11 cellular contexts compared by ENCODE assay signal in the genomic region with DNA sequence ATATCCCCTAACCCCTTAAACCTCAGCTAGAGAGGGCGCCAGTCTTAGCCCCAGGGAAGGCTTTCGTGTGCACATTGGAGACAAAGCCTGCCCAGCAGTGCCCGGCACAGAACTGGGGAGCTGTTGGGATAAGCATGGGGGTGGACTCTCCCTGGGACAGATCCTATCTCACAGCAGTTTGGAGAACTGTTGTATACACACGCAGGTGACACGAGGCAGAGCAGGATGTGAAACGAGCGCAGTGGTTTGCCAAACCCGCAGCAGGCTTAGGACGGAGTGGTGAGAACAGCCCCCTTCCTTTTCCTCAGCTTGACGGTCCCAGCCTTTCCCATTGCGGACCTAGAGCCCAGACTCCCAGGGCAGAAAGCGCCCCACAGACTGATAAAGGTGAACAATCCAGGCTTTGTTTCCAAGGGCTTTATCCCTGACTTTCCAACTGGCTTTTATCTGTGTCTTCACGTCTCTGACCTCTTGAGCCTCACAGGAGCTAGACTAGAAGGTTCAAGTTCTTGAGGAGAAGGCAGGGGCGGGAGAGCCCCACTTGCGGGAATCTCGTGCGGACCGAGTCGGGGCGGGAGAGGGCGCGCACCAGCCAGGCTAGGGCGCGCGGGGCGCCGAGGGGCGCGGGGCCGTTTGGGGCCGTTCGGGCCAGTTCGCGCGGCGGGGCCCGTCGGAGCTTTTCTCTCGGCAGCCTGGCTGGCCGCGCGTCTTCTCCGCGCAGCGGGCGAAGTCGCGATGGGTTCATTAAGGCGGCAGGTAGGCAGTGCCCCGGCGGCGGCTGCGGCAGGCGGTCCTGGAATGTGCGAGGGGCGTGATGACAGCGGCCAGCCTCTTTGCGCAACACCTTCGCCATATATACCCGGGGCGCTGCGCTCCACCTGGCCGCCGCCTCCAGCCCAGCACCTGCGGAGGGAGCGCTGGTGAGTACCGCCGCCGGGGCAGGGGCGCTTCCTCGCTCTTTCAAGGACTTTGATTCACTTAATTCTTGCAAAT. TPM values are rescaled to one million over a fixed set of nuclear protein-coding genes. Genes with fewer than 3 reads are reported as not detected.
A peak's percentile ranks its signal among the peaks of the same experiment; 100 is the strongest.
DNase-seq lines count a peak whose midpoint lies in the region; ATAC-seq, FAIRE-seq and TF ChIP-seq lines count a peak whose summit lies in the region.
"Had no signal": no experiment of that assay in that cellular context is flagged by ENCODE, and none has a peak within 500 bp of the region (broad histone marks: within the 10 kb centered on the region; RNA-seq: fewer than 3 reads in every experiment).

A gene with protein sequence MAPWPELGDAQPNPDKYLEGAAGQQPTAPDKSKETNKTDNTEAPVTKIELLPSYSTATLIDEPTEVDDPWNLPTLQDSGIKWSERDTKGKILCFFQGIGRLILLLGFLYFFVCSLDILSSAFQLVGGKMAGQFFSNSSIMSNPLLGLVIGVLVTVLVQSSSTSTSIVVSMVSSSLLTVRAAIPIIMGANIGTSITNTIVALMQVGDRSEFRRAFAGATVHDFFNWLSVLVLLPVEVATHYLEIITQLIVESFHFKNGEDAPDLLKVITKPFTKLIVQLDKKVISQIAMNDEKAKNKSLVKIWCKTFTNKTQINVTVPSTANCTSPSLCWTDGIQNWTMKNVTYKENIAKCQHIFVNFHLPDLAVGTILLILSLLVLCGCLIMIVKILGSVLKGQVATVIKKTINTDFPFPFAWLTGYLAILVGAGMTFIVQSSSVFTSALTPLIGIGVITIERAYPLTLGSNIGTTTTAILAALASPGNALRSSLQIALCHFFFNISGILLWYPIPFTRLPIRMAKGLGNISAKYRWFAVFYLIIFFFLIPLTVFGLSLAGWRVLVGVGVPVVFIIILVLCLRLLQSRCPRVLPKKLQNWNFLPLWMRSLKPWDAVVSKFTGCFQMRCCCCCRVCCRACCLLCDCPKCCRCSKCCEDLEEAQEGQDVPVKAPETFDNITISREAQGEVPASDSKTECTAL (plus strand): TSS at position 881 of the 993 bp plus-strand sequence. CDS start 6,650 bp downstream, outside the sequence.

- no peaks in the 10 kb centered on the region for H3K9me3 ChIP-seq in HUES48 (ENCODE audit: control insufficient read depth, insufficient read depth, low read length)
- H3K9me3 ChIP-seq in mucosa of descending colon: no peaks in the 10 kb centered on the region

- peak within 1 kb of the TSS; percentile 60 for H3K4me3 ChIP-seq in HUES48 (ENCODE audit: low read depth, low read length)
- no peak within 1 kb of the TSS for H3K4me3 ChIP-seq in mucosa of descending colon

- DNase-seq in ACHN (peak; percentile 50), ecto neural progenitor cell (ENCODE audit: low spot score) (peak; percentile 70), mucosa of descending colon (peak in 2 of 3 donors; percentile 10 to 29), RCC 7860 (ENCODE audit: low spot score) (no peak), NCI-H1092 (lab: John Stamatoyannopoulos, UW) (no peak)
- DNase-seq: NCI-H1092 treated with DMSO at 0.1 percent for 48 hours, T-helper 9 cell had no signal

- ATAC-seq in mucosa of descending colon (peak; percentile 59), HG02884 (IDR thresholded peaks at IDR 0.05; ENCODE audit: unreplicated experiment) (no peak), GM19328 (IDR thresholded peaks at IDR 0.05; ENCODE audit: unreplicated experiment) (no peak)

- peak within 1 kb of the TSS; percentile 54 for H3K9ac ChIP-seq in HUES48 (ENCODE audit: low read depth, low read length)

- H3K4me1 ChIP-seq in HUES48 (ENCODE audit: control insufficient read depth, insufficient read depth, low read length) (peaks cover 31% of the 10 kb centered on the region), mucosa of descending colon (ENCODE audit: low read depth) (peaks cover 8% of the 10 kb centered on the region)

- intact Hi-C loops in mucosa of descending colon (cut with DNase I, micrococcal nuclease): no loop called here

- no peak for FAIRE-seq in RCC 7860 (lab: Jason Lieb, UNC)

- H3K27ac ChIP-seq in HUES48 (ENCODE audit: low read depth, low read length): no peak within 1 kb of the TSS

- H3K27me3 ChIP-seq in HUES48 (ENCODE audit: control insufficient read depth, insufficient read depth, low read length): peaks cover 45% of the 10 kb centered on the region

- no peak for TF ChIP-seq CTCF in mucosa of descending colon (IDR thresholded peaks at IDR 0.05)

- in situ Hi-C loops in ACHN (cut with HindIII; ENCODE audit: low pct_ligation_motif_present, low pct_unique_long_range_greater_than_20kb, low sequenced_read_pairs): no loop called here

- H3K36me3 ChIP-seq in HUES48 (ENCODE audit: control insufficient read depth, insufficient read depth, low read length) (no peaks in the 10 kb centered on the region), mucosa of descending colon (ENCODE audit: low read depth) (no peaks in the 10 kb centered on the region)

RNA-seq across cellular contexts. Expression of the gene that starts here (rescaled TPM):
- total RNA-seq in mucosa of descending colon: under 1 TPM in 2 of 3 donors, not detected in 1; 0.19 to 0.35 TPM
- total RNA-seq: fibroblast of lung had no signal

Comparison
In these comparisons a context has a peak if more than half of its experiments do, and no peak if none do; other contexts are left out.
1. Peak in DNase-seq and ATAC-seq in mucosa of descending colon; RNA of the gene not detected or under 1 TPM.
2. DNase-seq: peak in ACHN (single experiment) and ecto neural progenitor cell (single experiment); none in RCC 7860 (single experiment) and NCI-H1092 (single experiment).